19 cellular contexts compared by ENCODE assay signal in the genomic region with DNA sequence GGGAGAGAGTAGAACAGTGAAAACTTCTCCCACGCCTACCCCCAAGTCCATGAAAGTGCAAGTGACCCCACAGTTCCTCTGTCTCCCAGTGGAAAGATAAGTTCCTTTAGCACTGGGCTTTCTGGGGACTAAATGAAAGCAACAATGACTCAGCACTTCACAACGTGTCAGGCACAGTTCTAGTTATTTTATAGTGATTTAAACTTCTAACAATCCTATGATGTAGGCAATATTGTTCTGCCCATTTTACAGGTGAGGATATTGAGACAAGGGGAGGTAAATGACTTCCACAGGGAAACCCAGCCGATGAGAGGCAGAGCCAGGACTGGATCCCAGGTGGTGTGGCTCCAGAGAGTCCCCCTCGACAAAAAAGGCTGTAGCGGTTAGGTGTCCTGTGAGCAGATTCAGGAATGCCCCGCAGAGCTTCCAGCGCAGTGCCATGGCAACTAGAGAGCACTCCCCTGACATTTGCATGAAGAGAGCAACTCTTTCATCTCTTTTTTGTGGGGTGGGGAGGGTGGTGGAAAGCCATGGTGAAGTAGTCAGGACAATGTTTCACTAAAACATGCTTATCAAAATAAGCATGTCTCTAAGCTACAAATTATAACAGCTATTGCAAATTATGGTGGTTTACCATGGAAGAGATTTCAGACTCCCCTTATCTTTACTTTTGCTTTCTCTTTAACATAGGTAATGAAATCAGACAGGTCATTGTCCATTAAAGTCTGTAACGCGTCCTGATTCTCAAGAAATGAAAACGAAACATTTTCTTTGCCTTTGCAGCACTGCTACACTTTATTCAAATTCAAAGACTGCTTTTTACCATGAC.
A peak's percentile ranks its signal among the peaks of the same experiment; 100 is the strongest.
DNase-seq lines count a peak whose midpoint lies in the region; ATAC-seq, FAIRE-seq and TF ChIP-seq lines count a peak whose summit lies in the region.
"Had no signal": no experiment of that assay in that cellular context is flagged by ENCODE, and none has a peak within 500 bp of the region (broad histone marks: within the 10 kb centered on the region; RNA-seq: fewer than 3 reads in every experiment).

No MANE protein-coding gene starts in this region.

- H3K4me3 ChIP-seq in AG09309 (ENCODE audit: control insufficient read depth, low read depth, low read length) = peak overlapping the region; percentile 8
- no peak overlapping the region for H3K4me3 ChIP-seq in K562
- H3K4me3 ChIP-seq in gastrocnemius medialis = no peak overlapping the region
- H3K4me3 ChIP-seq: left lung, uterus had no signal

- intact Hi-C loops in K562 (cut with micrococcal nuclease) (no loop called here), gastrocnemius medialis (cut with DNase I; ENCODE audit: low total_unique reads) (no loop called here)

- in situ Hi-C loops in K562 (cut with MboI) = no loop called here
- in situ Hi-C loops in gastrocnemius medialis (cut with MboI; ENCODE audit: low sequenced_read_pairs in 4 of 4) = no loop called here

- no TSS peak for BruUV-seq in K562 (replicated peaks; lab: Mats Ljungman, UMichigan)

- H4K20me1 ChIP-seq in K562 (replicated peaks; ENCODE audit: control insufficient read depth, insufficient read depth, low read length) = no peaks in the 10 kb centered on the region

- TF ChIP-seq POLR2A in K562 (conservative IDR thresholded peaks at IDR 0.05) = no peak
- no peak for TF ChIP-seq POLR2A in gastrocnemius medialis (IDR thresholded peaks at IDR 0.05)

- ATAC-seq in HG02610 (IDR thresholded peaks at IDR 0.05; ENCODE audit: unreplicated experiment) (peak; percentile 61), K562 (peak; percentile 78), GM21515 (IDR thresholded peaks at IDR 0.05; ENCODE audit: unreplicated experiment) (no peak), HG03460 (IDR thresholded peaks at IDR 0.05; ENCODE audit: unreplicated experiment) (no peak), gastrocnemius medialis (no peak)
- ATAC-seq: activated T-cell treated with anti-CD3 and anti-CD28 coated beads, Interleukin-2, amount 50 U/mL, for 72 hours; left lung; sciatic nerve; T-helper 17 cell had no signal

- H3K9me1 ChIP-seq in K562 (ENCODE audit: control insufficient read depth, insufficient read depth, low read length) = no peaks in the 10 kb centered on the region

- H3K4me1 ChIP-seq in K562 (replicated peaks in 1 of 2; ENCODE audit: control insufficient read depth in 2 of 2, insufficient read depth in 2 of 2, low read length in 2 of 2) (peaks cover 4 to 17% of the 10 kb centered on the region in 2 experiments; a peak in 4 of 5 replicates), gastrocnemius medialis (no peaks in the 10 kb centered on the region)
- H3K4me1 ChIP-seq: left lung, uterus had no signal

- H3K9me3 ChIP-seq in K562 (replicated peaks; ENCODE audit: control insufficient read depth, insufficient read depth, low read depth, low read length) (no peaks in the 10 kb centered on the region), gastrocnemius medialis (no peaks in the 10 kb centered on the region)
- H3K9me3 ChIP-seq: left lung, uterus had no signal

- H3K79me2 ChIP-seq in K562 (ENCODE audit: control insufficient read depth, insufficient read depth, low read length) = no peaks in the 10 kb centered on the region

- peak overlapping the region; percentile 75 for H3K4me2 ChIP-seq in K562 (ENCODE audit: insufficient read depth, low read length)

- TF ChIP-seq RAD21 in K562 (CRISPR knock-in tag; conservative IDR thresholded peaks at IDR 0.05 in 1 of 2, IDR thresholded peaks at IDR 0.05 in 1 of 2) = no peak

- peak overlapping the region; percentile 53 to 65; a peak in 3 of 4 replicates for H3K9ac ChIP-seq in K562 (ENCODE audit: insufficient read depth in 1 of 2, low read depth in 2 of 2, low read length in 2 of 2)

- TF ChIP-seq CTCF in AG09309 (IDR thresholded peaks at IDR 0.05; ENCODE audit: control insufficient read depth, insufficient read depth, low read depth, low read length, missing control alignments) = no peak
- no peak for TF ChIP-seq CTCF in K562 (IDR thresholded peaks at IDR 0.05 in 2 of 3, conservative IDR thresholded peaks at IDR 0.05 in 1 of 3; ENCODE audit: insufficient read depth in 2 of 3, low read depth in 1 of 3, low read length in 3 of 3)
- TF ChIP-seq CTCF in gastrocnemius medialis (IDR thresholded peaks at IDR 0.05 in 4 of 5, conservative IDR thresholded peaks at IDR 0.05 in 1 of 5) = no peak

- peak overlapping the region; percentile 89 for H2AFZ ChIP-seq in K562 (ENCODE audit: low read depth, low read length)

- DNase-seq in AG09309 (ENCODE audit: low read depth) = no peak
- DNase-seq in K562 (ENCODE audit: extremely low read depth in 1 of 4, low spot score in 3 of 4) = peak; percentile 51 to 70 (median 58)
- DNase-seq in left kidney (ENCODE audit: low read depth, low spot score) = peak; percentile 58
- no peak for DNase-seq in Kasumi-1 (lab: John Stamatoyannopoulos, UW)
- DNase-seq in gastrocnemius medialis = no peak
- DNase-seq: activated T-cell treated with anti-CD3 and anti-CD28 coated beads, Interleukin-2, amount 50 U/mL, for 72 hours; EL; GOT3; left lung; NCI-H146; Right ventricle myocardium superior; stimulated activated CD4-positive, alpha-beta T cell treated with anti-CD3 and anti-CD28 coated beads, Interleukin-2, amount 100 ng/mL, for 24 hours; T-helper 17 cell; uterus had no signal

- CTCF ChIA-PET in K562 (lab: Yijun Ruan, JAX; ENCODE audit: low intra/inter-chr PET ratio) = no interaction called here

- H3K36me3 ChIP-seq in K562 (ENCODE audit: control insufficient read depth, insufficient read depth, low read length) = no peaks in the 10 kb centered on the region
- no peaks in the 10 kb centered on the region for H3K36me3 ChIP-seq in gastrocnemius medialis
- H3K36me3 ChIP-seq: left lung, uterus had no signal

- TF ChIP-seq EP300 in K562 (IDR thresholded peaks at IDR 0.05; ENCODE audit: low read length) = no peak; the same call in 1 of the 2 replicates

- peak overlapping the region; percentile 56; the same call in 2 of the 3 replicates for H3K27ac ChIP-seq in K562 (ENCODE audit: extremely low read depth, low read depth, low read length)
- no peak overlapping the region for H3K27ac ChIP-seq in gastrocnemius medialis
- H3K27ac ChIP-seq: left lung had no signal

- peak; percentile 86 for FAIRE-seq in K562 (lab: Jason Lieb, UNC)
- FAIRE-seq: bronchial epithelial cell had no signal

- H3K27me3 ChIP-seq in K562 (ENCODE audit: control insufficient read depth in 2 of 2, insufficient read depth in 2 of 2, low read length in 2 of 2) = no peaks in the 10 kb centered on the region
- H3K27me3 ChIP-seq in gastrocnemius medialis = no peaks in the 10 kb centered on the region
- H3K27me3 ChIP-seq: left lung, uterus had no signal

- WGBS in K562 (ENCODE audit: insufficient coverage, low coverage, missing lambda C conversion rate) = 21% methylated on average over 10 of the region's 10 CpGs

- POLR2A ChIA-PET in K562 (lab: Yijun Ruan, JAX) = interaction anchor here (1.5 kb wide), 1 partner anchor 35 kb away, joined by 5 read pairs; no protein-coding TSS in a partner anchor

TF ChIP-seq in K562, 482 proteins besides CTCF, POLR2A, EP300 and RAD21 (continues in another document):
- no peak for TF ChIP-seq HNRNPL (IDR thresholded peaks at IDR 0.05; ENCODE audit: low read depth, low read length)
- no peak for TF ChIP-seq HNRNPH1 (optimal IDR thresholded peaks at IDR 0.05; ENCODE audit: low read depth, low read length)
- TF ChIP-seq EP400 (IDR thresholded peaks at IDR 0.05) = peak; percentile 41
- 0 out of 2 replicates have a peak, but pooled peaks have one; percentile 8 for TF ChIP-seq TEAD4 (IDR thresholded peaks at IDR 0.05; ENCODE audit: low read length)
- no peak for TF ChIP-seq TEAD4 (CRISPR knock-in tag; IDR thresholded peaks at IDR 0.05; ENCODE audit: borderline replicate concordance)
- TF ChIP-seq, protein P1, sequence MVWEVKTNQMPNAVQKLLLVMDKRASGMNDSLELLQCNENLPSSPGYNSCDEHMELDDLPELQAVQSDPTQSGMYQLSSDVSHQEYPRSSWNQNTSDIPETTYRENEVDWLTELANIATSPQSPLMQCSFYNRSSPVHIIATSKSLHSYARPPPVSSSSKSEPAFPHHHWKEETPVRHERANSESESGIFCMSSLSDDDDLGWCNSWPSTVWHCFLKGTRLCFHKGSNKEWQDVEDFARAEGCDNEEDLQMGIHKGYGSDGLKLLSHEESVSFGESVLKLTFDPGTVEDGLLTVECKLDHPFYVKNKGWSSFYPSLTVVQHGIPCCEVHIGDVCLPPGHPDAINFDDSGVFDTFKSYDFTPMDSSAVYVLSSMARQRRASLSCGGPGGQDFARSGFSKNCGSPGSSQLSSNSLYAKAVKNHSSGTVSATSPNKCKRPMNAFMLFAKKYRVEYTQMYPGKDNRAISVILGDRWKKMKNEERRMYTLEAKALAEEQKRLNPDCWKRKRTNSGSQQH (CRISPR knock-in tag; IDR thresholded peaks at IDR 0.05) = no peak
- TF ChIP-seq FOSL1 (tag; conservative IDR thresholded peaks at IDR 0.05) = 0 out of 2 replicates have a peak, but pooled peaks have one; percentile 11
- TF ChIP-seq KAT7 (CRISPR knock-in tag; IDR thresholded peaks at IDR 0.05; ENCODE audit: borderline replicate concordance) = no peak
- TF ChIP-seq SMARCA5 (IDR thresholded peaks at IDR 0.05) = peak; percentile 28; the same call in 1 of the 2 replicates
- TF ChIP-seq ZNF282 (CRISPR knock-in tag; IDR thresholded peaks at IDR 0.05) = no peak
- peak; percentile 61 to 81; a peak in 2 of 4 replicates for TF ChIP-seq KDM1A (IDR thresholded peaks at IDR 0.05)
- peak; percentile 64 for TF ChIP-seq SMARCA4 (IDR thresholded peaks at IDR 0.05)
- TF ChIP-seq MAFF (IDR thresholded peaks at IDR 0.05; ENCODE audit: low read length) = peak; percentile 98
- TF ChIP-seq FOXK2 (conservative IDR thresholded peaks at IDR 0.05 in 1 of 2, IDR thresholded peaks at IDR 0.05 in 1 of 2; ENCODE audit: low read depth in 2 of 2) = 0 out of 4 replicates have a peak, but pooled peaks of 1 of the 2 experiments have one; percentile 24
- TF ChIP-seq OTX1 (CRISPR knock-in tag; IDR thresholded peaks at IDR 0.05) = no peak
- TF ChIP-seq ZBTB17 (CRISPR knock-in tag; IDR thresholded peaks at IDR 0.05) = no peak
- no peak for TF ChIP-seq ZNF12 (CRISPR knock-in tag; IDR thresholded peaks at IDR 0.05)
- TF ChIP-seq TGIF2 (CRISPR knock-in tag; IDR thresholded peaks at IDR 0.05) = no peak
- TF ChIP-seq SIX5 (IDR thresholded peaks at IDR 0.05; ENCODE audit: borderline replicate concordance in 1 of 2, insufficient read depth in 1 of 2, low read depth in 1 of 2, low read length in 2 of 2) = no peak
- TF ChIP-seq C11orf30 (IDR thresholded peaks at IDR 0.05; ENCODE audit: low read depth) = peak; percentile 92
- TF ChIP-seq TCF7L2 (IDR thresholded peaks at IDR 0.05; ENCODE audit: low read depth, low read length) = no peak
- TF ChIP-seq NFE2 (IDR thresholded peaks at IDR 0.05; ENCODE audit: low read depth) = peak; percentile 97
- 0 out of 2 replicates have a peak, but pooled peaks have one; percentile 16 for TF ChIP-seq MTA3 (IDR thresholded peaks at IDR 0.05; ENCODE audit: borderline replicate concordance)
- no peak for TF ChIP-seq SOX6 (IDR thresholded peaks at IDR 0.05)
- peak; percentile 44; the same call in 1 of the 2 replicates for TF ChIP-seq FOXJ2 (tag; IDR thresholded peaks at IDR 0.05)
- no peak for TF ChIP-seq MTA1 (IDR thresholded peaks at IDR 0.05; ENCODE audit: borderline replicate concordance)

Comparison
In these comparisons a context has a peak if more than half of its experiments do, and no peak if none do; other contexts are left out.
1. DNase-seq: peak in K562 (4 of 4) and left kidney (single experiment); none in AG09309 (single experiment), Kasumi-1 (0 of 2) and gastrocnemius medialis (0 of 2).
2. ATAC-seq: peak in HG02610 (single experiment) and K562 (single experiment); none in GM21515 (single experiment), HG03460 (single experiment) and gastrocnemius medialis (0 of 2).